In the genomic region with DNA sequence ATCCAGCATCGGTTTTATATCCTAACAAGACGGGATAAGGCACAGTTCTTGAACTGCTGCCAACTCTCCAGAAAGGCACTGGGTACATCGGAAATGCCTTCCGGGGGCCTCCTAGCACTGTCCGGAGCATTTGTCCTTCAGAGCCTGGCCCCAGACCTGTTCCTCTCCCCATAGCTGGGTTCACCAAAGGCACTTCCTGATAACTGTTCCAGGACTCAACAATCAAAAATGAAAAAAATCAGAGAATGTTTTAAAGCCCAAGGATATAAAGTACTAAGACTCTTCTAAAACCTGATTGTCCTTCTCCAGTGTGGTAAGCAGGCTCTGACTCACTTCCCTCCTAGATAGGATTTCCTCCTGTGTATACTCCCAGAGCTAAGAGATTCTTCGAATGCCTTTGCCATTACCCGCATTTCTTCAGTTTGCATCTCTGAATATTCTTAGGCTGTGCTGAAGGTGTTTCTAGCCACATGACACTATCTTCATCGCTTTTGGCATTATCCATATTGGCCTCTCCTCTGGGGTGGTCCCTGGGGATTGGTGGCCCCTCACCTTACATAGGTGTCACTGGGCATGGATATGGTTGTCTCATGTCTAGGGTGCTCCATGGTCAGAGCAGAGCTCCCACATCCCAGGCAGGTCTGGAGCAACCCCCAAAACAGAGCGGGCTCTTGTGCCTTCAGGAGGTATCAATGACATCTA, we compare ENCODE assay signal across 9 cellular contexts.
DNase-seq lines count a peak whose midpoint lies in the region; ATAC-seq, FAIRE-seq and TF ChIP-seq lines count a peak whose summit lies in the region.
"Had no signal": no experiment of that assay in that cellular context is flagged by ENCODE, and none has a peak within 500 bp of the region (broad histone marks: within the 10 kb centered on the region; RNA-seq: fewer than 3 reads in every experiment).

No MANE protein-coding gene starts in this region.

- H3K4me1 ChIP-seq in ACC112 (ENCODE audit: control insufficient read depth, insufficient read depth, low read length, unreplicated experiment) (peaks cover 24% of the 10 kb centered on the region), IMR-90 (ENCODE audit: control insufficient read depth, insufficient read depth, low read length) (peaks cover 18% of the 10 kb centered on the region), kidney (ENCODE audit: control insufficient read depth in 1 of 2, insufficient read depth in 1 of 2, low read depth in 1 of 2, low read length in 2 of 2) (no peaks in the 10 kb centered on the region), prostate gland (replicated peaks) (no peaks in the 10 kb centered on the region)

- H2BK5ac ChIP-seq in IMR-90 (ENCODE audit: low read depth, low read length, poor library complexity, severe bottlenecking), result peak overlapping the region; percentile 93

- H3K4me3 ChIP-seq in ACC112 (ENCODE audit: low read depth, low read length) (peak overlapping the region; percentile 57), IMR-90 (ENCODE audit: insufficient read depth, low read depth, low read length) (no peak overlapping the region), bronchial epithelial cell (ENCODE audit: low read depth, low read length) (no peak overlapping the region), kidney (ENCODE audit: low read length in 2 of 2) (no peak overlapping the region), prostate gland (no peak overlapping the region)

- H3K27me3 ChIP-seq in ACC112 (ENCODE audit: insufficient read depth, low read length), result no peaks in the 10 kb centered on the region
- H3K27me3 ChIP-seq in IMR-90 (ENCODE audit: control insufficient read depth, insufficient read depth, low read length), result no peaks in the 10 kb centered on the region
- H3K27me3 ChIP-seq in bronchial epithelial cell (ENCODE audit: control insufficient read depth, insufficient read depth, low read length), result no peaks in the 10 kb centered on the region
- no peaks in the 10 kb centered on the region for H3K27me3 ChIP-seq in prostate gland (replicated peaks; ENCODE audit: insufficient read depth)

- intact Hi-C loops in IMR-90 (cut with micrococcal nuclease), result no loop called here
- intact Hi-C loops in kidney (cut with DNase I), result no loop called here
- intact Hi-C loops in prostate gland (cut with DNase I), result loop anchor here (5.0 kb wide), 1 partner anchor 117 kb away; no protein-coding TSS in a partner anchor

- no peaks in the 10 kb centered on the region for H3K36me3 ChIP-seq in ACC112 (ENCODE audit: insufficient read depth, low read length)
- H3K36me3 ChIP-seq in IMR-90 (ENCODE audit: control insufficient read depth, insufficient read depth, low read length), result no peaks in the 10 kb centered on the region
- no peaks in the 10 kb centered on the region for H3K36me3 ChIP-seq in bronchial epithelial cell (ENCODE audit: control insufficient read depth, insufficient read depth, low read length)
- no peaks in the 10 kb centered on the region for H3K36me3 ChIP-seq in kidney (ENCODE audit: control insufficient read depth in 1 of 2, insufficient read depth in 2 of 2, low read length in 2 of 2)
- H3K36me3 ChIP-seq in prostate gland, result no peaks in the 10 kb centered on the region

- dilution Hi-C loops in IMR-90 (cut with HindIII; ENCODE audit: low sequenced_read_pairs, unreplicated experiment), result no loop called here

- H2BK20ac ChIP-seq in IMR-90 (ENCODE audit: low read depth, low read length), result peak overlapping the region; percentile 99

- peak overlapping the region; percentile 92 for H2AK5ac ChIP-seq in IMR-90 (ENCODE audit: low read depth, low read length)

- no peaks in the 10 kb centered on the region for H3K79me2 ChIP-seq in ACC112 (ENCODE audit: control insufficient read depth, insufficient read depth, low read length, unreplicated experiment)

- no peaks in the 10 kb centered on the region for H4K20me1 ChIP-seq in IMR-90 (ENCODE audit: insufficient read depth, low read length)

- WGBS in IMR-90 (ENCODE audit: extremely low coverage in 2 of 2, insufficient read length in 1 of 2), 2 experiments, result 39% methylated on average over 5 of the region's 9 CpGs; no CpG with 5 or more reads in 1 of the 2 experiments
- 52% methylated on average over 9 of the region's 9 CpGs for WGBS in prostate gland

- peak overlapping the region; percentile 77 for H3K4me2 ChIP-seq in IMR-90 (ENCODE audit: low read depth, low read length)

- peaks cover 21% of the 10 kb centered on the region; the same call in 1 of the 2 replicates for H3K9me1 ChIP-seq in IMR-90 (ENCODE audit: insufficient read depth, low read length)

- H3K56ac ChIP-seq in IMR-90 (ENCODE audit: extremely low read depth, insufficient read depth, low read length), result peak overlapping the region; percentile 81

- peak overlapping the region; percentile 65 for H3K23ac ChIP-seq in IMR-90 (ENCODE audit: low read depth, low read length)

- H2BK120ac ChIP-seq in IMR-90 (ENCODE audit: low read depth, low read length), result peak overlapping the region; percentile 98

- FAIRE-seq in bronchial epithelial cell (lab: Jason Lieb, UNC) (no peak), kidney (lab: Jason Lieb, UNC) (no peak)

- no peak for TF ChIP-seq CTCF in IMR-90 (conservative IDR thresholded peaks at IDR 0.05; ENCODE audit: low read depth, low read length)
- TF ChIP-seq CTCF in bronchial epithelial cell (IDR thresholded peaks at IDR 0.05; ENCODE audit: insufficient read depth, low read length, severe bottlenecking), result no peak
- TF ChIP-seq CTCF in kidney (IDR thresholded peaks at IDR 0.05; ENCODE audit: borderline replicate concordance, extremely low read depth, insufficient read depth), result no peak
- no peak for TF ChIP-seq CTCF in prostate gland (IDR thresholded peaks at IDR 0.05)

- TF ChIP-seq RAD21 in IMR-90 (IDR thresholded peaks at IDR 0.05; ENCODE audit: low read length), result no peak; the same call in none of the 2 replicates

- in situ Hi-C loops in IMR-90 (cut with MboI; ENCODE audit: low sequenced_read_pairs), result no loop called here

- peak overlapping the region; percentile 94 for H3K4ac ChIP-seq in IMR-90 (ENCODE audit: low read depth, low read length)

- peak overlapping the region; percentile 85 for H4K5ac ChIP-seq in IMR-90 (ENCODE audit: low read depth, low read length)

- H2AFZ ChIP-seq in ACC112 (ENCODE audit: low read length, unreplicated experiment), result peak overlapping the region; percentile 89
- H2AFZ ChIP-seq in IMR-90 (replicated peaks; ENCODE audit: low read length, poor library complexity), result peak overlapping the region; percentile 79

- peak overlapping the region; percentile 91 for H4K91ac ChIP-seq in IMR-90 (ENCODE audit: insufficient read depth, low read depth, low read length)

- CTCF ChIA-PET in IMR-90 (lab: Yijun Ruan, JAX), result interaction anchor here (0.6 to 1.1 kb wide), 3 partner anchors 34 to 948 kb away, joined by 3 to 5 read pairs (median 3); no protein-coding TSS in a partner anchor

- peak overlapping the region; percentile 88 for H3K18ac ChIP-seq in IMR-90 (ENCODE audit: low read depth, low read length)

- peak overlapping the region; percentile 62 to 96 for H4K8ac ChIP-seq in IMR-90 (ENCODE audit: low read depth in 2 of 2, low read length in 2 of 2)

- ATAC-seq in IMR-90 (ENCODE audit: low read depth) (peak; percentile 95), GM21381 (IDR thresholded peaks at IDR 0.05; ENCODE audit: unreplicated experiment) (no peak)

- H3K27ac ChIP-seq in ACC112 (ENCODE audit: low read depth, low read length) (peak overlapping the region; percentile 92), IMR-90 (ENCODE audit: insufficient read depth, low read length) (peak overlapping the region; percentile 95), kidney (ENCODE audit: low read depth in 2 of 2, low read length in 2 of 2) (peak overlapping the region; percentile 51 to 83), prostate gland (no peak overlapping the region)

- DNase-seq in IMR-90 (peak; percentile 98), bronchial epithelial cell (ENCODE audit: low read depth) (peak; percentile 95), kidney (no peak), prostate gland (ENCODE audit: low spot score) (no peak), NK-92 (lab: John Stamatoyannopoulos, UW; ENCODE audit: unreplicated experiment) (no peak), NCI-H2171 (lab: John Stamatoyannopoulos, UW) (no peak)
- DNase-seq: activated naive CD8-positive, alpha-beta T cell treated with anti-CD3 and anti-CD28 coated beads, Interleukin-2, amount 10 ng/mL, durations not matched to agents 7 days and 5 days had no signal

- H3K9me3 ChIP-seq in IMR-90 (ENCODE audit: control insufficient read depth, insufficient read depth, low read length) (no peaks in the 10 kb centered on the region), kidney (ENCODE audit: control insufficient read depth in 1 of 2, low read length in 2 of 2) (no peaks in the 10 kb centered on the region), prostate gland (no peaks in the 10 kb centered on the region)

- no TSS peak for BruUV-seq in IMR-90 (replicated peaks; lab: Mats Ljungman, UMichigan)

- H3K14ac ChIP-seq in IMR-90 (replicated peaks; ENCODE audit: low read depth, low read length), result peak overlapping the region; percentile 87

- TF ChIP-seq POLR2A in IMR-90 (IDR thresholded peaks at IDR 0.05; ENCODE audit: low read depth, low read length), result no peak
- no peak for TF ChIP-seq POLR2A in prostate gland (IDR thresholded peaks at IDR 0.05)

- H2BK15ac ChIP-seq in IMR-90 (ENCODE audit: low read depth, low read length), result peak overlapping the region; percentile 84; the same call in 2 of the 3 replicates

- no peaks in the 10 kb centered on the region for H3K79me1 ChIP-seq in IMR-90 (ENCODE audit: low read depth in 1 of 2, low read length in 2 of 2)

- H3K9ac ChIP-seq in IMR-90 (ENCODE audit: low read depth, low read length) (no peak overlapping the region; the same call in 1 of the 2 replicates), kidney (ENCODE audit: low read length in 2 of 2) (no peak overlapping the region)

- H2AK9ac ChIP-seq in IMR-90 (replicated peaks; ENCODE audit: low read depth, low read length, poor library complexity), result peak overlapping the region; percentile 53

- POLR2A ChIA-PET in IMR-90 (lab: Charles Lee; ENCODE audit: unreplicated experiment), result no interaction called here

TF ChIP-seq in IMR-90, 13 proteins besides CTCF, POLR2A, EP300 and RAD21 (continues in another document):
- TF ChIP-seq, protein P1, sequence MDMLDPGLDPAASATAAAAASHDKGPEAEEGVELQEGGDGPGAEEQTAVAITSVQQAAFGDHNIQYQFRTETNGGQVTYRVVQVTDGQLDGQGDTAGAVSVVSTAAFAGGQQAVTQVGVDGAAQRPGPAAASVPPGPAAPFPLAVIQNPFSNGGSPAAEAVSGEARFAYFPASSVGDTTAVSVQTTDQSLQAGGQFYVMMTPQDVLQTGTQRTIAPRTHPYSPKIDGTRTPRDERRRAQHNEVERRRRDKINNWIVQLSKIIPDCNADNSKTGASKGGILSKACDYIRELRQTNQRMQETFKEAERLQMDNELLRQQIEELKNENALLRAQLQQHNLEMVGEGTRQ (IDR thresholded peaks at IDR 0.05; ENCODE audit: low read depth, low read length), result 0 out of 2 replicates have a peak, but pooled peaks have one; percentile 28

Comparison
In these comparisons a context has a peak if more than half of its experiments do, and no peak if none do; other contexts are left out.
1. H3K27ac ChIP-seq: peak in ACC112 (single experiment), IMR-90 (single experiment) and kidney (2 of 2); none in prostate gland (0 of 2).
2. DNase-seq: peak in IMR-90 (single experiment) and bronchial epithelial cell (single experiment); none in kidney (single experiment), prostate gland (single experiment), NK-92 (single experiment) and NCI-H2171 (single experiment).